In genomic region chr3:43323541-43323940, GRCh38 we compare ENCODE assay signal across 30 cellular contexts.
"Had no signal": no experiment of that assay in that cellular context is flagged by ENCODE, and none has a peak within 500 bp of the region (broad histone marks: within the 10 kb centered on the region; RNA-seq: fewer than 3 reads in every experiment).

No MANE protein-coding gene starts in this region.

- H3K27ac ChIP-seq: dorsolateral prefrontal cortex, epithelial cell of prostate, neural progenitor cell, prostate gland, right atrium auricular region, skin epidermis, thoracic aorta, tibial nerve, upper lobe of right lung, uterus had no signal

- H3K4me1 ChIP-seq: neural progenitor cell had no signal

- H3K9ac ChIP-seq: neural progenitor cell had no signal

- H3K9me3 Mint-ChIP-seq: stimulated activated memory B cell treated with anti-CD40 and anti-IgM and Interleukin-4, amounts not matched to agents 10 μg/mL and 1 μg/mL and 100 μg/mL, for 72 hours had no signal

- H3K27ac Mint-ChIP-seq: endodermal cell; mesothelial cell of epicardium; nephron; neural progenitor cell; stimulated activated memory B cell treated with anti-CD40 and anti-IgM and Interleukin-4, amounts not matched to agents 10 μg/mL and 1 μg/mL and 100 μg/mL, for 72 hours had no signal

- DNase-seq: dorsolateral prefrontal cortex; effector CD4-positive, alpha-beta T cell; endodermal cell; foreskin fibroblast; gastrocnemius medialis; head of caudate nucleus; mesenchymal stem cell; mucosa of descending colon; naive B cell; nucleus accumbens; spleen; stimulated activated CD4-positive, alpha-beta T cell treated with anti-CD3 and anti-CD28 coated beads, Interleukin-4, amount 100 ng/mL, for 4 hours; stimulated activated naive CD8-positive, alpha-beta T cell treated with anti-CD3 and anti-CD28 coated beads, Interleukin-15, Interleukin-2, amounts not matched to agents 100 U/mL and 50 U/mL, for 24 hours; substantia nigra; upper lobe of right lung; uterus had no signal

- ATAC-seq: esophagus mucosa; gastrocnemius medialis; left lobe of liver; mucosa of descending colon; stimulated activated memory B cell treated with anti-CD40 and anti-IgM and Interleukin-4, amounts not matched to agents 10 μg/mL and 1 μg/mL and 100 μg/mL, for 72 hours; stimulated activated naive CD8-positive, alpha-beta T cell treated with anti-CD3 and anti-CD28 coated beads, Interleukin-15, Interleukin-2, amounts not matched to agents 100 U/mL and 50 U/mL, for 24 hours; upper lobe of right lung had no signal

- H2AFZ ChIP-seq: neural progenitor cell had no signal

- H3K27me3 Mint-ChIP-seq: naive B cell; stimulated activated memory B cell treated with anti-CD40 and anti-IgM and Interleukin-4, amounts not matched to agents 10 μg/mL and 1 μg/mL and 100 μg/mL, for 72 hours had no signal

- H3K4me3 ChIP-seq: dorsolateral prefrontal cortex, gastrocnemius medialis, mucosa of descending colon, neural progenitor cell, prostate gland, right atrium auricular region, skin epidermis, spleen, thoracic aorta, tibial nerve, upper lobe of right lung, uterus had no signal

- FAIRE-seq: colon, keratinocyte had no signal

- H3K4me2 ChIP-seq: neural progenitor cell had no signal

- H3K27me3 ChIP-seq: dorsolateral prefrontal cortex, gastrocnemius medialis, neural progenitor cell, right atrium auricular region, spleen, tibial nerve, upper lobe of right lung, uterus had no signal

- H3K4me3 Mint-ChIP-seq: endodermal cell; mesothelial cell of epicardium; nephron; neural progenitor cell; stimulated activated memory B cell treated with anti-CD40 and anti-IgM and Interleukin-4, amounts not matched to agents 10 μg/mL and 1 μg/mL and 100 μg/mL, for 72 hours had no signal

- H3K36me3 ChIP-seq: gastrocnemius medialis, neural progenitor cell, prostate gland, right atrium auricular region, thoracic aorta, tibial nerve, upper lobe of right lung, uterus had no signal

- H3K4me1 Mint-ChIP-seq: neural progenitor cell had no signal

- H3K9me3 ChIP-seq: gastrocnemius medialis, prostate gland, right atrium auricular region, thoracic aorta, tibial nerve, upper lobe of right lung, uterus had no signal
